In genomic region chr10:94402204-94403033, GRCh38 we compare ENCODE assay signal across 8 cellular contexts. TPM values are rescaled to one million over a fixed set of nuclear protein-coding genes. Genes with fewer than 3 reads are reported as not detected.
DNase-seq lines count a peak whose midpoint lies in the region; ATAC-seq and TF ChIP-seq lines count a peak whose summit lies in the region.

Gene TBC1D12, plus strand, starts transcription at chr10:94402541. Its CDS starts 73 bp downstream, at chr10:94402614.

- H2AFZ ChIP-seq in GM23248 = peak within 1 kb of the TSS; percentile 99
- peak within 1 kb of the TSS; percentile 98 for H2AFZ ChIP-seq in osteoblast (ENCODE audit: low read length)
- no peak within 1 kb of the TSS for H2AFZ ChIP-seq in Karpas-422 (ENCODE audit: low read length)

- H3K36me3 ChIP-seq in GM23248 (ENCODE audit: low read depth) (no peaks in the 10 kb centered on the region), Panc1 (ENCODE audit: control insufficient read depth, insufficient read depth, low read length) (no peaks in the 10 kb centered on the region), osteoblast (ENCODE audit: insufficient read depth, low read length) (no peaks in the 10 kb centered on the region), Karpas-422 (ENCODE audit: insufficient read depth, low read length) (no peaks in the 10 kb centered on the region)

- H3K9me2 ChIP-seq in GM23248 (ENCODE audit: insufficient read depth) (no peaks in the 10 kb centered on the region), Karpas-422 (replicated peaks; ENCODE audit: insufficient read depth, low read length) (no peaks in the 10 kb centered on the region)

- in situ Hi-C loops in GM23248 (cut with MboI) (no loop called here), KBM-7 (cut with MboI; ENCODE audit: low pct_unique_long_range_greater_than_20kb, low sequenced_read_pairs) (no loop called here), Panc1 (cut with HindIII; ENCODE audit: low pct_unique_long_range_greater_than_20kb, low sequenced_read_pairs) (no loop called here)

- H3K9me3 ChIP-seq in GM23248 (ENCODE audit: low read depth) (no peaks in the 10 kb centered on the region), Panc1 (ENCODE audit: control insufficient read depth, insufficient read depth, low read depth, low read length) (no peaks in the 10 kb centered on the region), osteoblast (ENCODE audit: low read depth, low read length) (no peaks in the 10 kb centered on the region), Karpas-422 (ENCODE audit: low read length) (no peaks in the 10 kb centered on the region)

- DNase-seq in GDM1 (lab: John Stamatoyannopoulos, UW) (peak; percentile 78), GM23248 (peak; percentile 96), KBM-7 (peak; percentile 51), Panc1 (ENCODE audit: low read depth, low spot score) (peak; percentile 92), amniotic epithelial cell (ENCODE audit: low read depth) (peak; percentile 96), cardiac septum (ENCODE audit: low spot score) (peak; percentile 96), osteoblast (ENCODE audit: insufficient read length, low spot score, missing footprints) (peak; percentile 98), Karpas-422 (no peak)

- peaks cover 43% of the 10 kb centered on the region for H3K79me2 ChIP-seq in GM23248 (ENCODE audit: insufficient read depth)
- H3K79me2 ChIP-seq in osteoblast (ENCODE audit: insufficient read depth, low read length) = peaks cover 44% of the 10 kb centered on the region
- H3K79me2 ChIP-seq in Karpas-422 (ENCODE audit: low read length) = no peaks in the 10 kb centered on the region

- H3K4me1 ChIP-seq in GM23248 (ENCODE audit: insufficient read depth) (peaks cover 19% of the 10 kb centered on the region), Panc1 (ENCODE audit: control insufficient read depth, insufficient read depth, low read length) (peaks cover 32% of the 10 kb centered on the region), osteoblast (ENCODE audit: insufficient read depth, low read length) (peaks cover 3% of the 10 kb centered on the region), Karpas-422 (ENCODE audit: low read length) (no peaks in the 10 kb centered on the region)

- CTCF ChIA-PET in Panc1 (lab: Charles Lee) = interaction anchor here (0.6 to 1.5 kb wide), 4 partner anchors 27 to 82 kb away, joined by 3 to 12 read pairs (median 8); no protein-coding TSS in a partner anchor

- no peaks in the 10 kb centered on the region for H4K20me1 ChIP-seq in GM23248 (ENCODE audit: insufficient read depth)
- peaks cover 15% of the 10 kb centered on the region for H4K20me1 ChIP-seq in osteoblast (ENCODE audit: insufficient read depth, low read length)
- H4K20me1 ChIP-seq in Karpas-422 (ENCODE audit: insufficient read depth, low read depth, low read length) = no peaks in the 10 kb centered on the region

- H3K9ac ChIP-seq in GM23248 (peak within 1 kb of the TSS; percentile 85), Karpas-422 (ENCODE audit: low read length) (no peak within 1 kb of the TSS)

- peak; percentile 89 for ATAC-seq in Panc1

- 2% methylated on average over 58 to 71 of the region's 82 CpGs for WGBS in GM23248 (ENCODE audit: low coverage in 1 of 2, low lambda C conversion rate in 2 of 2, missing lambda C conversion rate in 2 of 2), 2 experiments

- H3K27ac ChIP-seq in GM23248 = peak within 1 kb of the TSS; percentile 83
- H3K27ac ChIP-seq in Panc1 (ENCODE audit: low read length) = peak within 1 kb of the TSS; percentile 92
- H3K27ac ChIP-seq in osteoblast (ENCODE audit: low read depth, low read length) = peak within 1 kb of the TSS; percentile 68
- H3K27ac ChIP-seq in Karpas-422 (ENCODE audit: low read length) = no peak within 1 kb of the TSS

- TF ChIP-seq CTCF in Panc1 (IDR thresholded peaks at IDR 0.05) (no peak), osteoblast (IDR thresholded peaks at IDR 0.05; ENCODE audit: extremely low read depth, low read depth, low read length) (no peak)

- H3K4me2 ChIP-seq in GM23248 (ENCODE audit: unreplicated experiment) (peak within 1 kb of the TSS; percentile 92), osteoblast (ENCODE audit: insufficient read depth, low read length) (peak within 1 kb of the TSS; percentile 94), Karpas-422 (ENCODE audit: low read depth, low read length, poor library complexity, severe bottlenecking) (no peak within 1 kb of the TSS)

- POLR2A ChIA-PET in Panc1 (lab: Charles Lee) = interaction anchor here (0.6 to 0.7 kb wide), 4 partner anchors 23 to 679 kb away, joined by 4 to 16 read pairs (median 10); no protein-coding TSS in a partner anchor

- no peaks in the 10 kb centered on the region for H3K27me3 ChIP-seq in GM23248 (replicated peaks; ENCODE audit: insufficient read depth)
- H3K27me3 ChIP-seq in Panc1 (ENCODE audit: control insufficient read depth, insufficient read depth, low read length) = no peaks in the 10 kb centered on the region
- H3K27me3 ChIP-seq in osteoblast (ENCODE audit: insufficient read depth, low read length) = no peaks in the 10 kb centered on the region
- no peaks in the 10 kb centered on the region for H3K27me3 ChIP-seq in Karpas-422 (ENCODE audit: low read length)

- no TSS peak for BruUV-seq in Panc1 (replicated peaks; lab: Mats Ljungman, UMichigan)

- peaks cover 24% of the 10 kb centered on the region; the same call in 1 of the 2 replicates for H3F3A ChIP-seq in GM23248 (ENCODE audit: insufficient read depth)

- H3K4me3 ChIP-seq in GM23248 = peak within 1 kb of the TSS; percentile 97
- peak within 1 kb of the TSS; percentile 71 to 79 for H3K4me3 ChIP-seq in Panc1 (ENCODE audit: low read depth in 2 of 2, low read length in 2 of 2)
- peak within 1 kb of the TSS; percentile 91 for H3K4me3 ChIP-seq in osteoblast (ENCODE audit: insufficient read depth, low read length)
- no peak within 1 kb of the TSS for H3K4me3 ChIP-seq in Karpas-422 (ENCODE audit: low read length)

- intact Hi-C loops in Panc1 (cut with micrococcal nuclease; ENCODE audit: unreplicated experiment) = loop anchor here (2.0 kb wide), 1 partner anchor 40 kb away; the partner anchor contains the start of gene NOC3L
- intact Hi-C loops in cardiac septum (cut with DNase I) = loop anchor here (1.0 to 5.0 kb wide), 2 partner anchors 40 kb away; partner anchors contain the start of gene NOC3L

RNA-seq across cellular contexts. Expression of gene TBC1D12, which starts in this region (rescaled TPM):
- 11.4 and 12.9 TPM in 2 replicates for total RNA-seq in GM23248 (2014; rRNA removed; shearing (Covaris generic))
- polyA plus RNA-seq in GM23248 (2016; fragmentation: Nextera tagmentation; extraction: Ambion mirVana) = 3.8 and 6.5 TPM in 2 replicates
- total RNA-seq in Panc1 (2021; ENCODE audit: unreplicated experiment) (23.7 TPM), cardiac septum (6.3 TPM), osteoblast (38.6 and 43.1 TPM in 2 replicates)
- polyA plus RNA-seq in Panc1 (2012; ENCODE audit: insufficient read length) = 9.6 TPM
- total RNA-seq in Karpas-422 (2014; rRNA removed; shearing (Covaris generic); ENCODE audit: low replicate concordance) = not detected in 2 replicates
